Comparison of ENCODE assay signal across 8 cellular contexts in the genomic region with DNA sequence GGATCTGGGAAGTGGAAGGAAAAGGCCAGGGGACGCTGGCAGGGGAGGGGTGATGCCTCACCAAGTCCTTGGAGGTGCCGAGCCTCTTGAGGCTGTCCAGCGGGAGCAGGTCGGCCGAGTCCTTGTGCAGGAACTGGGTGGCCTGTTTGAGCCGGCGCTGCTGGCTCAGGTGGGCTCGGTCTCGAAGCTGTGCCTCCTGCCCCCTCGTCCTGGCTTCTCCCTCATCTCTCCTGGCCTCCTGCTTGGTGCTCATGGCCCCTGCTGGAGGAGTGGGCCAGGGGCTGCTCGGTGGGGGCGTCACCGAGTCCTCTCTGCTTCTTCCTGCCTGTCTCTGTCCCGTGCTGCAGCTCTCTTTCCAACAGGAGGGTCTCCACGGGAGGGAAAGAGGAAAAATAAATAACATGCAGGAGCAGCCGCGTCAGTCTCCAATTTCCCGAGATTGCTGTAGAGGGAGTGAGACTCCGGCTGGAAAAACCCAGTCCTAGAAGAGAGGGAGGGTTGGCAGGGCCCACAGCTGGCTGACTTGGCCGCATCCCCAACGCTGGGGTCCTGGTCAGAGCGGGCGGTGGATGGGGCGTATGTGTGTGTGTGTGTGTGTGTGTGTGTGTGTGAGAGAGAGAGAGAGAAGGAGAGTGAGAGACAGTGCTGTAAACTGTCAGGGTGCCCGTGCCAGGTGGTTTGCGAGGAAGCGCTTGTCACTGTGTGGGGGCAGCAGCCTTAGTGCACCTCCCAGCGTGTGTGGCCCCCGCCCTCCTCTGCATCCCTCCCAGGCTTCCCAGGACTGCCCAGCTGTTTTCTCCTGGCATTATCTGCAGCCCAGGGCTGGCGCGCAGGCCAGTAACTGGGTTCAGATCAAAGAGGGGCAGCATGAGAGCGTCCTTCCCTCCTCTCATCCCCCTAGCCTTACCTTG. TPM values are rescaled to one million over a fixed set of nuclear protein-coding genes. Genes with fewer than 3 reads are reported as not detected.
DNase-seq lines count a peak whose midpoint lies in the region; ATAC-seq and TF ChIP-seq lines count a peak whose summit lies in the region.

A gene with protein sequence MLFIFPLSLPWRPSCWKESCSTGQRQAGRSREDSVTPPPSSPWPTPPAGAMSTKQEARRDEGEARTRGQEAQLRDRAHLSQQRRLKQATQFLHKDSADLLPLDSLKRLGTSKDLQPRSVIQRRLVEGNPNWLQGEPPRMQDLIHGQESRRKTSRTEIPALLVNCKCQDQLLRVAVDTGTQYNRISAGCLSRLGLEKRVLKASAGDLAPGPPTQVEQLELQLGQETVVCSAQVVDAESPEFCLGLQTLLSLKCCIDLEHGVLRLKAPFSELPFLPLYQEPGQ (minus strand): TSS at position 455 of the 911 bp plus-strand sequence. CDS start 52 bp downstream, at position 403.

- no peak for ATAC-seq in HG03025 (IDR thresholded peaks at IDR 0.05; ENCODE audit: low FRiP score, unreplicated experiment)

- TF ChIP-seq CTCF in astrocyte of the spinal cord (IDR thresholded peaks at IDR 0.05; ENCODE audit: low read depth, low read length) (peak; percentile 24), spleen (IDR thresholded peaks at IDR 0.05 in 8 of 11, conservative IDR thresholded peaks at IDR 0.05 in 3 of 11) (peak in 1 of 11 experiments; percentile 12)

- intact Hi-C loops in spleen (cut with DNase I; ENCODE audit: low total_unique reads): no loop called here

- H3K4me3 ChIP-seq in astrocyte of the spinal cord (ENCODE audit: low read depth, low read length): no peak within 1 kb of the TSS
- H3K4me3 ChIP-seq in iPS-20b (ENCODE audit: low read length): peak within 1 kb of the TSS; percentile 37; the same call in 1 of the 2 replicates
- peak within 1 kb of the TSS in 7 of 8 donors; percentile 14 to 59 (median 24) for H3K4me3 ChIP-seq in spleen

- H3K27me3 ChIP-seq in iPS-20b (ENCODE audit: insufficient read depth, low read length) (peaks cover 18% of the 10 kb centered on the region), spleen (replicated peaks in 1 of 7) (peaks cover 0 to 11% (median 0%) of the 10 kb centered on the region in 7 donors)

- DNase-seq in NCI-H1092 treated with DMSO at 0.1 percent for 48 hours (lab: John Stamatoyannopoulos, UW) (peak; percentile 75), astrocyte of the spinal cord (ENCODE audit: low read depth, low spot score) (peak; percentile 68), spleen (no peak), NCI-H226 (no peak), NCI-H1048 (lab: John Stamatoyannopoulos, UW) (no peak)
- DNase-seq in activated T-cell treated with anti-CD3 and anti-CD28 coated beads, Interleukin-2, amount 50 U/mL, for 48 hours: no peak

- peaks cover 15% of the 10 kb centered on the region for H3K4me1 ChIP-seq in iPS-20b (ENCODE audit: insufficient read depth, low read length)
- H3K4me1 ChIP-seq in spleen: peaks cover 0 to 26% (median 6%) of the 10 kb centered on the region in 6 donors

- H3K9me3 ChIP-seq in iPS-20b (ENCODE audit: insufficient read depth, low read depth, low read length) (no peaks in the 10 kb centered on the region), spleen (no peaks in the 10 kb centered on the region)

- TF ChIP-seq POLR2A in spleen (IDR thresholded peaks at IDR 0.05): no peak

- peak within 1 kb of the TSS; percentile 39; the same call in 1 of the 2 replicates for H3K9ac ChIP-seq in iPS-20b (ENCODE audit: low read depth, low read length)

- H3K27ac ChIP-seq in iPS-20b (ENCODE audit: low read length) (no peak within 1 kb of the TSS), spleen (peak within 1 kb of the TSS in 7 of 8 donors; percentile 7 to 75 (median 65))

- no peaks in the 10 kb centered on the region for H3K36me3 ChIP-seq in iPS-20b (ENCODE audit: insufficient read depth, low read depth, low read length)
- H3K36me3 ChIP-seq in spleen: peaks cover 0 to 63% (median 14%) of the 10 kb centered on the region in 6 donors

- in situ Hi-C loops in astrocyte of the spinal cord (cut with HindIII; ENCODE audit: low sequenced_read_pairs): no loop called here

- WGBS in spleen, 5 donors: 32 to 38% (median 33%) methylated on average over 20 to 32 of the region's 32 CpGs

RNA-seq across cellular contexts. Expression of the gene that starts here (rescaled TPM):
- total RNA-seq in spleen: 10 to 100 TPM in 6 of 7 donors, 1 to 10 TPM in 1; 6.8 to 18.8 (median 10.7) TPM
- polyA plus RNA-seq in spleen: 1 to 10 TPM; 1.3 to 2.6 (median 1.5) TPM

Comparison
In these comparisons a context has a peak if more than half of its experiments do, and no peak if none do; other contexts are left out.
1. DNase-seq: peak in NCI-H1092 treated with DMSO at 0.1 percent for 48 hours (single experiment) and astrocyte of the spinal cord (single experiment); none in spleen (single experiment), NCI-H226 (single experiment), NCI-H1048 (single experiment) and activated T-cell treated with anti-CD3 and anti-CD28 coated beads, Interleukin-2, amount 50 U/mL, for 48 hours (0 of 2).